1 cellular context compared by ENCODE assay signal in genomic region chr12:119712721-119713120, GRCh38.
TF ChIP-seq lines count a peak whose summit lies in the region.

No MANE protein-coding gene starts in this region.

TF ChIP-seq in GM23338, 12 proteins besides CTCF, POLR2A, EP300 and RAD21 (continued from another document):
- no peak for TF ChIP-seq REST (IDR thresholded peaks at IDR 0.05; ENCODE audit: unreplicated experiment)
- no peak for TF ChIP-seq ZNF462 (CRISPR knock-in tag; IDR thresholded peaks at IDR 0.05)
- no peak for TF ChIP-seq ZNF114 (CRISPR knock-in tag; IDR thresholded peaks at IDR 0.05)
- TF ChIP-seq NANOG (IDR thresholded peaks at IDR 0.05; ENCODE audit: borderline replicate concordance) = no peak
- no peak for TF ChIP-seq ZNF331 (CRISPR knock-in tag; IDR thresholded peaks at IDR 0.05; ENCODE audit: low read depth)
- TF ChIP-seq STAT1 (IDR thresholded peaks at IDR 0.05; ENCODE audit: unreplicated experiment) = no peak
- TF ChIP-seq CREB1 (CRISPR knock-in tag; IDR thresholded peaks at IDR 0.05; ENCODE audit: low read depth) = no peak
